1 cellular context compared by ENCODE assay signal in genomic region chr11:110429614-110430266, GRCh38.
TF ChIP-seq lines count a peak whose summit lies in the region.

A gene with protein sequence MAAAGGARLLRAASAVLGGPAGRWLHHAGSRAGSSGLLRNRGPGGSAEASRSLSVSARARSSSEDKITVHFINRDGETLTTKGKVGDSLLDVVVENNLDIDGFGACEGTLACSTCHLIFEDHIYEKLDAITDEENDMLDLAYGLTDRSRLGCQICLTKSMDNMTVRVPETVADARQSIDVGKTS (plus strand): TSS chr11:110429948. CDS start chr11:110430121, 173 bp downstream.

TF ChIP-seq in K562, 482 proteins besides CTCF, POLR2A, EP300 and RAD21 (continued from another document and continues in another):
- TF ChIP-seq CREM (IDR thresholded peaks at IDR 0.05; ENCODE audit: low read depth) = peak; percentile 42; the same call in 1 of the 2 replicates
- TF ChIP-seq FOXP1 (CRISPR knock-in tag; IDR thresholded peaks at IDR 0.05) = 0 out of 2 replicates have a peak, but pooled peaks have one; percentile 41
- TF ChIP-seq ZFP30 (CRISPR knock-in tag; IDR thresholded peaks at IDR 0.05; ENCODE audit: borderline replicate concordance) = no peak
- no peak for TF ChIP-seq ID3 (CRISPR knock-in tag; IDR thresholded peaks at IDR 0.05)
- peak; percentile 96 for TF ChIP-seq ID3 (tag; IDR thresholded peaks at IDR 0.05)
- TF ChIP-seq SUPT5H (IDR thresholded peaks at IDR 0.05) = no peak; the same call in 1 of the 2 replicates
- TF ChIP-seq, protein P1, sequence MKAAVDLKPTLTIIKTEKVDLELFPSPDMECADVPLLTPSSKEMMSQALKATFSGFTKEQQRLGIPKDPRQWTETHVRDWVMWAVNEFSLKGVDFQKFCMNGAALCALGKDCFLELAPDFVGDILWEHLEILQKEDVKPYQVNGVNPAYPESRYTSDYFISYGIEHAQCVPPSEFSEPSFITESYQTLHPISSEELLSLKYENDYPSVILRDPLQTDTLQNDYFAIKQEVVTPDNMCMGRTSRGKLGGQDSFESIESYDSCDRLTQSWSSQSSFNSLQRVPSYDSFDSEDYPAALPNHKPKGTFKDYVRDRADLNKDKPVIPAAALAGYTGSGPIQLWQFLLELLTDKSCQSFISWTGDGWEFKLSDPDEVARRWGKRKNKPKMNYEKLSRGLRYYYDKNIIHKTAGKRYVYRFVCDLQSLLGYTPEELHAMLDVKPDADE (conservative IDR thresholded peaks at IDR 0.05; ENCODE audit: control insufficient read depth, low read depth, low read length) = no peak; the same call in 1 of the 2 replicates
- no peak for TF ChIP-seq BRCA1 (IDR thresholded peaks at IDR 0.05)
- no peak for TF ChIP-seq BRCA1 (CRISPR knock-in tag; IDR thresholded peaks at IDR 0.05)
- peak; percentile 86; the same call in 1 of the 2 replicates for TF ChIP-seq ILF3 (IDR thresholded peaks at IDR 0.05; ENCODE audit: borderline replicate concordance)
- TF ChIP-seq ZBTB8A (IDR thresholded peaks at IDR 0.05; ENCODE audit: partially characterized antibody) = no peak
- TF ChIP-seq, protein P2, sequence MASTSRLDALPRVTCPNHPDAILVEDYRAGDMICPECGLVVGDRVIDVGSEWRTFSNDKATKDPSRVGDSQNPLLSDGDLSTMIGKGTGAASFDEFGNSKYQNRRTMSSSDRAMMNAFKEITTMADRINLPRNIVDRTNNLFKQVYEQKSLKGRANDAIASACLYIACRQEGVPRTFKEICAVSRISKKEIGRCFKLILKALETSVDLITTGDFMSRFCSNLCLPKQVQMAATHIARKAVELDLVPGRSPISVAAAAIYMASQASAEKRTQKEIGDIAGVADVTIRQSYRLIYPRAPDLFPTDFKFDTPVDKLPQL (IDR thresholded peaks at IDR 0.05; ENCODE audit: extremely low read depth, insufficient read length) = no peak
- TF ChIP-seq, protein P3, sequence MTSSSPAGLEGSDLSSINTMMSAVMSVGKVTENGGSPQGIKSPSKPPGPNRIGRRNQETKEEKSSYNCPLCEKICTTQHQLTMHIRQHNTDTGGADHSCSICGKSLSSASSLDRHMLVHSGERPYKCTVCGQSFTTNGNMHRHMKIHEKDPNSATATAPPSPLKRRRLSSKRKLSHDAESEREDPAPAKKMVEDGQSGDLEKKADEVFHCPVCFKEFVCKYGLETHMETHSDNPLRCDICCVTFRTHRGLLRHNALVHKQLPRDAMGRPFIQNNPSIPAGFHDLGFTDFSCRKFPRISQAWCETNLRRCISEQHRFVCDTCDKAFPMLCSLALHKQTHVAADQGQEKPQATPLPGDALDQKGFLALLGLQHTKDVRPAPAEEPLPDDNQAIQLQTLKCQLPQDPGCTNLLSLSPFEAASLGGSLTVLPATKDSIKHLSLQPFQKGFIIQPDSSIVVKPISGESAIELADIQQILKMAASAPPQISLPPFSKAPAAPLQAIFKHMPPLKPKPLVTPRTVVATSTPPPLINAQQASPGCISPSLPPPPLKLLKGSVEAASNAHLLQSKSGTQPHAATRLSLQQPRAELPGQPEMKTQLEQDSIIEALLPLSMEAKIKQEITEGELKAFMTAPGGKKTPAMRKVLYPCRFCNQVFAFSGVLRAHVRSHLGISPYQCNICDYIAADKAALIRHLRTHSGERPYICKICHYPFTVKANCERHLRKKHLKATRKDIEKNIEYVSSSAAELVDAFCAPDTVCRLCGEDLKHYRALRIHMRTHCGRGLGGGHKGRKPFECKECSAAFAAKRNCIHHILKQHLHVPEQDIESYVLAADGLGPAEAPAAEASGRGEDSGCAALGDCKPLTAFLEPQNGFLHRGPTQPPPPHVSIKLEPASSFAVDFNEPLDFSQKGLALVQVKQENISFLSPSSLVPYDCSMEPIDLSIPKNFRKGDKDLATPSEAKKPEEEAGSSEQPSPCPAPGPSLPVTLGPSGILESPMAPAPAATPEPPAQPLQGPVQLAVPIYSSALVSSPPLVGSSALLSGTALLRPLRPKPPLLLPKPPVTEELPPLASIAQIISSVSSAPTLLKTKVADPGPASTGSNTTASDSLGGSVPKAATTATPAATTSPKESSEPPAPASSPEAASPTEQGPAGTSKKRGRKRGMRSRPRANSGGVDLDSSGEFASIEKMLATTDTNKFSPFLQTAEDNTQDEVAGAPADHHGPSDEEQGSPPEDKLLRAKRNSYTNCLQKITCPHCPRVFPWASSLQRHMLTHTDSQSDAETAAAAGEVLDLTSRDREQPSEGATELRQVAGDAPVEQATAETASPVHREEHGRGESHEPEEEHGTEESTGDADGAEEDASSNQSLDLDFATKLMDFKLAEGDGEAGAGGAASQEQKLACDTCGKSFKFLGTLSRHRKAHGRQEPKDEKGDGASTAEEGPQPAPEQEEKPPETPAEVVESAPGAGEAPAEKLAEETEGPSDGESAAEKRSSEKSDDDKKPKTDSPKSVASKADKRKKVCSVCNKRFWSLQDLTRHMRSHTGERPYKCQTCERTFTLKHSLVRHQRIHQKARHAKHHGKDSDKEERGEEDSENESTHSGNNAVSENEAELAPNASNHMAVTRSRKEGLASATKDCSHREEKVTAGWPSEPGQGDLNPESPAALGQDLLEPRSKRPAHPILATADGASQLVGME (CRISPR knock-in tag; IDR thresholded peaks at IDR 0.05) = no peak
- TF ChIP-seq RBM39 (optimal IDR thresholded peaks at IDR 0.05; ENCODE audit: low read depth, low read length) = no peak
- TF ChIP-seq MAFF (IDR thresholded peaks at IDR 0.05; ENCODE audit: low read length) = no peak
- no peak for TF ChIP-seq ZNF449 (CRISPR knock-in tag; IDR thresholded peaks at IDR 0.05)
- TF ChIP-seq SIN3A (IDR thresholded peaks at IDR 0.05; ENCODE audit: borderline replicate concordance in 2 of 2, control insufficient read depth in 1 of 2, low read depth in 2 of 2, low read length in 2 of 2) = no peak; a peak in 1 of 4 replicates
- no peak for TF ChIP-seq ZC3H8 (IDR thresholded peaks at IDR 0.05)
- TF ChIP-seq CAMTA2 (CRISPR knock-in tag; conservative IDR thresholded peaks at IDR 0.05) = no peak
- TF ChIP-seq, protein P4, sequence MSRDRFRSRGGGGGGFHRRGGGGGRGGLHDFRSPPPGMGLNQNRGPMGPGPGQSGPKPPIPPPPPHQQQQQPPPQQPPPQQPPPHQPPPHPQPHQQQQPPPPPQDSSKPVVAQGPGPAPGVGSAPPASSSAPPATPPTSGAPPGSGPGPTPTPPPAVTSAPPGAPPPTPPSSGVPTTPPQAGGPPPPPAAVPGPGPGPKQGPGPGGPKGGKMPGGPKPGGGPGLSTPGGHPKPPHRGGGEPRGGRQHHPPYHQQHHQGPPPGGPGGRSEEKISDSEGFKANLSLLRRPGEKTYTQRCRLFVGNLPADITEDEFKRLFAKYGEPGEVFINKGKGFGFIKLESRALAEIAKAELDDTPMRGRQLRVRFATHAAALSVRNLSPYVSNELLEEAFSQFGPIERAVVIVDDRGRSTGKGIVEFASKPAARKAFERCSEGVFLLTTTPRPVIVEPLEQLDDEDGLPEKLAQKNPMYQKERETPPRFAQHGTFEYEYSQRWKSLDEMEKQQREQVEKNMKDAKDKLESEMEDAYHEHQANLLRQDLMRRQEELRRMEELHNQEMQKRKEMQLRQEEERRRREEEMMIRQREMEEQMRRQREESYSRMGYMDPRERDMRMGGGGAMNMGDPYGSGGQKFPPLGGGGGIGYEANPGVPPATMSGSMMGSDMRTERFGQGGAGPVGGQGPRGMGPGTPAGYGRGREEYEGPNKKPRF (IDR thresholded peaks at IDR 0.05; ENCODE audit: low read depth, low read length) = no peak
- no peak for TF ChIP-seq ZNF584 (CRISPR knock-in tag; IDR thresholded peaks at IDR 0.05; ENCODE audit: low read depth)
- TF ChIP-seq FOSL1 (tag; conservative IDR thresholded peaks at IDR 0.05) = 0 out of 2 replicates have a peak, but pooled peaks have one; percentile 19
- peak; percentile 43; the same call in 1 of the 2 replicates for TF ChIP-seq ZNF175 (CRISPR knock-in tag; IDR thresholded peaks at IDR 0.05; ENCODE audit: low read depth)
- TF ChIP-seq RBM15 (IDR thresholded peaks at IDR 0.05; ENCODE audit: insufficient read depth, low read length) = no peak
- no peak for TF ChIP-seq FOXJ2 (tag; IDR thresholded peaks at IDR 0.05)
- TF ChIP-seq CREB1 (IDR thresholded peaks at IDR 0.05) = peak; percentile 37; the same call in 1 of the 2 replicates
- TF ChIP-seq CREB1 (CRISPR knock-in tag; IDR thresholded peaks at IDR 0.05) = peak; percentile 55
- TF ChIP-seq ETV1 (tag; conservative IDR thresholded peaks at IDR 0.05; ENCODE audit: low read depth) = peak; percentile 31; the same call in 1 of the 2 replicates
- TF ChIP-seq CTBP1 (IDR thresholded peaks at IDR 0.05; ENCODE audit: borderline replicate concordance) = peak; percentile 88
- no peak for TF ChIP-seq ZNF239 (CRISPR knock-in tag; IDR thresholded peaks at IDR 0.05)
- TF ChIP-seq, protein P5, sequence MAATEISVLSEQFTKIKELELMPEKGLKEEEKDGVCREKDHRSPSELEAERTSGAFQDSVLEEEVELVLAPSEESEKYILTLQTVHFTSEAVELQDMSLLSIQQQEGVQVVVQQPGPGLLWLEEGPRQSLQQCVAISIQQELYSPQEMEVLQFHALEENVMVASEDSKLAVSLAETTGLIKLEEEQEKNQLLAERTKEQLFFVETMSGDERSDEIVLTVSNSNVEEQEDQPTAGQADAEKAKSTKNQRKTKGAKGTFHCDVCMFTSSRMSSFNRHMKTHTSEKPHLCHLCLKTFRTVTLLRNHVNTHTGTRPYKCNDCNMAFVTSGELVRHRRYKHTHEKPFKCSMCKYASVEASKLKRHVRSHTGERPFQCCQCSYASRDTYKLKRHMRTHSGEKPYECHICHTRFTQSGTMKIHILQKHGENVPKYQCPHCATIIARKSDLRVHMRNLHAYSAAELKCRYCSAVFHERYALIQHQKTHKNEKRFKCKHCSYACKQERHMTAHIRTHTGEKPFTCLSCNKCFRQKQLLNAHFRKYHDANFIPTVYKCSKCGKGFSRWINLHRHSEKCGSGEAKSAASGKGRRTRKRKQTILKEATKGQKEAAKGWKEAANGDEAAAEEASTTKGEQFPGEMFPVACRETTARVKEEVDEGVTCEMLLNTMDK (IDR thresholded peaks at IDR 0.05; ENCODE audit: borderline replicate concordance, insufficient read depth, low read depth, low read length, poor library complexity, severe bottlenecking) = peak; percentile 78
- TF ChIP-seq RBFOX2 (IDR thresholded peaks at IDR 0.05; ENCODE audit: low read depth, low read length) = peak; percentile 88
- peak; percentile 99 for TF ChIP-seq EGR1 (conservative IDR thresholded peaks at IDR 0.05)
- no peak for TF ChIP-seq GTF2F1 (IDR thresholded peaks at IDR 0.05; ENCODE audit: low read depth, low read length)
- TF ChIP-seq STAG1 (CRISPR knock-in tag; IDR thresholded peaks at IDR 0.05; ENCODE audit: borderline replicate concordance) = no peak
- no peak for TF ChIP-seq XRCC3 (IDR thresholded peaks at IDR 0.05)
- no peak for TF ChIP-seq ZHX1 (conservative IDR thresholded peaks at IDR 0.05; ENCODE audit: low read length)
- TF ChIP-seq, protein P6, sequence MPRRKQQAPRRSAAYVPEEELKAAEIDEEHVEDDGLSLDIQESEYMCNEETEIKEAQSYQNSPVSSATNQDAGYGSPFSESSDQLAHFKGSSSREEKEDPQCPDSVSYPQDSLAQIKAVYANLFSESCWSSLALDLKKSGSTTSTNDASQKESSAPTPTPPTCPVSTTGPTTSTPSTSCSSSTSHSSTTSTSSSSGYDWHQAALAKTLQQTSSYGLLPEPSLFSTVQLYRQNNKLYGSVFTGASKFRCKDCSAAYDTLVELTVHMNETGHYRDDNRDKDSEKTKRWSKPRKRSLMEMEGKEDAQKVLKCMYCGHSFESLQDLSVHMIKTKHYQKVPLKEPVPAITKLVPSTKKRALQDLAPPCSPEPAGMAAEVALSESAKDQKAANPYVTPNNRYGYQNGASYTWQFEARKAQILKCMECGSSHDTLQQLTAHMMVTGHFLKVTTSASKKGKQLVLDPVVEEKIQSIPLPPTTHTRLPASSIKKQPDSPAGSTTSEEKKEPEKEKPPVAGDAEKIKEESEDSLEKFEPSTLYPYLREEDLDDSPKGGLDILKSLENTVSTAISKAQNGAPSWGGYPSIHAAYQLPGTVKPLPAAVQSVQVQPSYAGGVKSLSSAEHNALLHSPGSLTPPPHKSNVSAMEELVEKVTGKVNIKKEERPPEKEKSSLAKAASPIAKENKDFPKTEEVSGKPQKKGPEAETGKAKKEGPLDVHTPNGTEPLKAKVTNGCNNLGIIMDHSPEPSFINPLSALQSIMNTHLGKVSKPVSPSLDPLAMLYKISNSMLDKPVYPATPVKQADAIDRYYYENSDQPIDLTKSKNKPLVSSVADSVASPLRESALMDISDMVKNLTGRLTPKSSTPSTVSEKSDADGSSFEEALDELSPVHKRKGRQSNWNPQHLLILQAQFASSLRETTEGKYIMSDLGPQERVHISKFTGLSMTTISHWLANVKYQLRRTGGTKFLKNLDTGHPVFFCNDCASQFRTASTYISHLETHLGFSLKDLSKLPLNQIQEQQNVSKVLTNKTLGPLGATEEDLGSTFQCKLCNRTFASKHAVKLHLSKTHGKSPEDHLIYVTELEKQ (CRISPR knock-in tag; IDR thresholded peaks at IDR 0.05) = no peak
- peak; percentile 64; the same call in 1 of the 2 replicates for TF ChIP-seq NR3C1 (CRISPR knock-in tag; IDR thresholded peaks at IDR 0.05)
